Comparison of ENCODE assay signal across 17 cellular contexts in genomic region chr4:19806865-19807264, GRCh38.
"Had no signal": no experiment of that assay in that cellular context is flagged by ENCODE, and none has a peak within 500 bp of the region (broad histone marks: within the 10 kb centered on the region; RNA-seq: fewer than 3 reads in every experiment).

No MANE protein-coding gene starts in this region.

- H3K4me1 Mint-ChIP-seq: activated CD8-positive, alpha-beta memory T cell treated with anti-CD3 and anti-CD28 coated beads, Interleukin-2, amount 10 ng/mL, durations not matched to agents 7 days and 5 days; naive thymus-derived CD4-positive, alpha-beta T cell had no signal

- H3K9me3 ChIP-seq: colonic mucosa, gastrocnemius medialis, upper lobe of left lung had no signal

- H3K27me3 ChIP-seq: colonic mucosa, gastrocnemius medialis, upper lobe of left lung had no signal

- H3K4me1 ChIP-seq: colonic mucosa, gastrocnemius medialis had no signal

- H3K27ac Mint-ChIP-seq: activated CD8-positive, alpha-beta memory T cell treated with anti-CD3 and anti-CD28 coated beads, Interleukin-2, amount 10 ng/mL, durations not matched to agents 7 days and 5 days; activated naive CD8-positive, alpha-beta T cell; naive thymus-derived CD4-positive, alpha-beta T cell; stimulated activated naive CD8-positive, alpha-beta T cell treated with anti-CD3 and anti-CD28 coated beads, Interleukin-15, Interleukin-2, amounts not matched to agents 100 ng/mL and 50 ng/mL, for 24 hours; T-helper 2 cell treated with Interferon-gamma antibody and Interleukin-4, amounts not matched to agents 5 μg/mL and 100 μg/mL, for 36 hours had no signal

- H3K4me3 Mint-ChIP-seq: activated CD8-positive, alpha-beta memory T cell treated with anti-CD3 and anti-CD28 coated beads, Interleukin-2, amount 10 ng/mL, durations not matched to agents 7 days and 5 days; activated naive CD8-positive, alpha-beta T cell; naive thymus-derived CD4-positive, alpha-beta T cell; stimulated activated naive CD8-positive, alpha-beta T cell treated with anti-CD3 and anti-CD28 coated beads, Interleukin-15, Interleukin-2, amounts not matched to agents 100 ng/mL and 50 ng/mL, for 24 hours; T-helper 2 cell treated with Interferon-gamma antibody and Interleukin-4, amounts not matched to agents 5 μg/mL and 100 μg/mL, for 36 hours had no signal

- H3K27me3 Mint-ChIP-seq: activated CD8-positive, alpha-beta memory T cell treated with anti-CD3 and anti-CD28 coated beads, Interleukin-2, amount 10 ng/mL, durations not matched to agents 7 days and 5 days; activated naive CD8-positive, alpha-beta T cell; naive thymus-derived CD4-positive, alpha-beta T cell; stimulated activated naive CD8-positive, alpha-beta T cell treated with anti-CD3 and anti-CD28 coated beads, Interleukin-15, Interleukin-2, amounts not matched to agents 100 ng/mL and 50 ng/mL, for 24 hours had no signal

- ATAC-seq: activated CD4-positive, CD25-positive, alpha-beta regulatory T cell treated with anti-CD3 and anti-CD28 coated beads, Interleukin-2, amount 50 U/mL, for 24 hours; activated CD8-positive, alpha-beta memory T cell treated with anti-CD3 and anti-CD28 coated beads, Interleukin-2, amount 10 ng/mL, durations not matched to agents 7 days and 5 days; gastrocnemius medialis; naive thymus-derived CD4-positive, alpha-beta T cell had no signal

- H3K36me3 Mint-ChIP-seq: activated CD8-positive, alpha-beta memory T cell treated with anti-CD3 and anti-CD28 coated beads, Interleukin-2, amount 10 ng/mL, durations not matched to agents 7 days and 5 days; activated naive CD8-positive, alpha-beta T cell; naive thymus-derived CD4-positive, alpha-beta T cell had no signal

- H3K4me3 ChIP-seq: colonic mucosa, gastrocnemius medialis, upper lobe of left lung had no signal

- DNase-seq: activated CD4-positive, alpha-beta T cell treated with anti-CD3 and anti-CD28 coated beads, Interleukin-2, amount 50 U/mL, for 4 hours; activated CD8-positive, alpha-beta memory T cell treated with anti-CD3 and anti-CD28 coated beads, Interleukin-2, amount 10 ng/mL, durations not matched to agents 7 days and 5 days; activated gamma-delta T cell; activated T-cell treated with anti-CD3 and anti-CD28 coated beads, Interleukin-2, amount 50 U/mL, for 48 hours; aorta; colonic mucosa; effector CD4-positive, alpha-beta T cell; gastrocnemius medialis; kidney; naive thymus-derived CD4-positive, alpha-beta T cell; stimulated activated CD4-positive, alpha-beta T cell treated with anti-CD3 and anti-CD28 coated beads, Interleukin-4, amount 100 ng/mL, for 1 hour; stimulated activated CD8-positive, alpha-beta memory T cell treated with anti-CD3 and anti-CD28 coated beads, Interleukin-4, amount 100 ng/mL, for 48 hours; upper lobe of left lung had no signal

- H3K36me3 ChIP-seq: colonic mucosa, gastrocnemius medialis, upper lobe of left lung had no signal

- H3K27ac ChIP-seq: colonic mucosa, gastrocnemius medialis, upper lobe of left lung had no signal
